In genomic region chr2:191389288-191389687, GRCh38 we compare ENCODE assay signal across 19 cellular contexts.
DNase-seq lines count a peak whose midpoint lies in the region; ATAC-seq, FAIRE-seq and TF ChIP-seq lines count a peak whose summit lies in the region.
"Had no signal": no experiment of that assay in that cellular context is flagged by ENCODE, and none has a peak within 500 bp of the region (broad histone marks: within the 10 kb centered on the region; RNA-seq: fewer than 3 reads in every experiment).

No MANE protein-coding gene starts in this region.

- WGBS in mammary epithelial cell (ENCODE audit: low coverage, missing lambda C conversion rate): 90% methylated on average over 5 of the region's 5 CpGs
- WGBS in HepG2 (ENCODE audit: low lambda C conversion rate): 98% methylated on average over 5 of the region's 5 CpGs
- no CpG with 5 or more reads among the region's 5 CpGs for WGBS in mesendoderm (ENCODE audit: extremely low coverage, insufficient coverage, low lambda C conversion rate)

- H3K79me1 ChIP-seq in mesendoderm (ENCODE audit: low read length): no peaks in the 10 kb centered on the region

- intact Hi-C loops in mammary epithelial cell (cut with micrococcal nuclease) (no loop called here), breast epithelium (cut with DNase I; ENCODE audit: low total_unique reads) (no loop called here), OCI-LY7 (cut with micrococcal nuclease; ENCODE audit: unreplicated experiment) (no loop called here), HepG2 (cut with micrococcal nuclease; ENCODE audit: unreplicated experiment) (no loop called here), upper lobe of right lung (cut with DNase I) (no loop called here)

- POLR2A ChIA-PET in OCI-LY7 (lab: Charles Lee): no interaction called here
- POLR2A ChIA-PET in HepG2 (lab: Yijun Ruan, JAX): no interaction called here

- no peak overlapping the region for H2BK5ac ChIP-seq in mesendoderm (ENCODE audit: low read length)

- H3K36me3 Mint-ChIP-seq in stimulated activated naive B cell treated with anti-CD40 and anti-IgM and Interleukin-4, amounts not matched to agents 10 μg/mL and 1 μg/mL and 100 μg/mL, for 72 hours: peaks cover 5 to 9% of the 10 kb centered on the region in 2 donors
- H3K36me3 Mint-ChIP-seq: CD8-positive, alpha-beta memory T cell had no signal

- H3K27me3 Mint-ChIP-seq in stimulated activated naive B cell treated with anti-CD40 and anti-IgM and Interleukin-4, amounts not matched to agents 10 μg/mL and 1 μg/mL and 100 μg/mL, for 72 hours: no peaks in the 10 kb centered on the region

- H3K27ac ChIP-seq in mammary epithelial cell (ENCODE audit: insufficient read depth, low read depth, low read length): peak overlapping the region; percentile 5
- no peak overlapping the region for H3K27ac ChIP-seq in breast epithelium
- no peak overlapping the region for H3K27ac ChIP-seq in OCI-LY7 (ENCODE audit: low read depth, low read length, poor library complexity, severe bottlenecking)
- no peak overlapping the region for H3K27ac ChIP-seq in HepG2 (ENCODE audit: extremely low read length, insufficient read depth, low read length)
- H3K27ac ChIP-seq in upper lobe of right lung: peak overlapping the region; percentile 7
- H3K27ac ChIP-seq in mesendoderm (ENCODE audit: low read depth, low read length): no peak overlapping the region
- H3K27ac ChIP-seq: BLaER1, HL-60 had no signal

- H3K79me2 ChIP-seq in mammary epithelial cell (ENCODE audit: insufficient read depth, low read length): peaks cover 25% of the 10 kb centered on the region
- H3K79me2 ChIP-seq in OCI-LY7 (ENCODE audit: insufficient read depth, low read depth, low read length): no peaks in the 10 kb centered on the region
- no peaks in the 10 kb centered on the region for H3K79me2 ChIP-seq in HepG2 (ENCODE audit: insufficient read depth, low read length)
- no peaks in the 10 kb centered on the region for H3K79me2 ChIP-seq in mesendoderm (ENCODE audit: control insufficient read depth, insufficient read depth, low read length)

- in situ Hi-C loops in mammary epithelial cell (cut with MboI; ENCODE audit: low sequenced_read_pairs in 2 of 2) (loop anchor here in 1 of 2 donors (10.0 kb wide), 1 partner anchor 224 kb away; no protein-coding TSS in a partner anchor), HepG2 (cut with HindIII; ENCODE audit: extremely low pct_ligation_motif_present, low pct_unique_long_range_greater_than_20kb) (loop anchor here (10.0 kb wide), 1 partner anchor 144 kb away; the partner anchor contains the start of gene MYO1B)

- dilution Hi-C loops in mammary epithelial cell (cut with HindIII; ENCODE audit: low sequenced_read_pairs): no loop called here

- BruUV-seq in mammary epithelial cell (replicated peaks; lab: Mats Ljungman, UMichigan): no TSS peak
- BruUV-seq in OCI-LY7 (replicated peaks; lab: Mats Ljungman, UMichigan): no TSS peak
- no TSS peak for BruUV-seq in HepG2 (replicated peaks; lab: Mats Ljungman, UMichigan)

- H3K36me3 ChIP-seq in mammary epithelial cell (ENCODE audit: insufficient read depth, low read length) (peaks cover 80% of the 10 kb centered on the region), breast epithelium (no peaks in the 10 kb centered on the region), OCI-LY7 (ENCODE audit: insufficient read depth, low read length) (no peaks in the 10 kb centered on the region), HepG2 (replicated peaks in 1 of 2; ENCODE audit: control insufficient read depth in 1 of 2, insufficient read depth in 2 of 2, low read length in 2 of 2) (peaks cover 27 to 89% of the 10 kb centered on the region in 2 experiments), upper lobe of right lung (peaks cover 84% of the 10 kb centered on the region), mesendoderm (ENCODE audit: control insufficient read depth, insufficient read depth, low read length) (peaks cover 3% of the 10 kb centered on the region)
- H3K36me3 ChIP-seq: HAP-1 had no signal

- H4K20me1 ChIP-seq in mammary epithelial cell (ENCODE audit: insufficient read depth, low read length) (no peaks in the 10 kb centered on the region), OCI-LY7 (ENCODE audit: insufficient read depth, low read length) (no peaks in the 10 kb centered on the region), HepG2 (ENCODE audit: insufficient read depth, low read length) (no peaks in the 10 kb centered on the region)
- H4K20me1 ChIP-seq: BLaER1 had no signal

- no peak overlapping the region for H2BK15ac ChIP-seq in mesendoderm (replicated peaks; ENCODE audit: low read depth)

- H2AFZ ChIP-seq in mammary epithelial cell (ENCODE audit: low read depth, low read length) (no peak overlapping the region), OCI-LY7 (ENCODE audit: low read length) (peak overlapping the region; percentile 16; the same call in 1 of the 2 replicates), HepG2 (ENCODE audit: low read length) (no peak overlapping the region)

- no peak overlapping the region for H3K9ac ChIP-seq in mammary epithelial cell (ENCODE audit: insufficient read depth, low read length)
- no peak overlapping the region for H3K9ac ChIP-seq in HepG2 (ENCODE audit: insufficient read depth, low read depth, low read length)
- no peak overlapping the region for H3K9ac ChIP-seq in mesendoderm (ENCODE audit: low read length)
- H3K9ac ChIP-seq: BLaER1 had no signal

- H3K4me3 ChIP-seq in mammary epithelial cell (replicated peaks in 1 of 3; ENCODE audit: insufficient read depth in 1 of 3, low read depth in 2 of 3, low read length in 3 of 3) (no peak overlapping the region), breast epithelium (no peak overlapping the region), OCI-LY7 (ENCODE audit: low read depth, low read length, poor library complexity, severe bottlenecking) (no peak overlapping the region), HepG2 (replicated peaks in 1 of 3; ENCODE audit: insufficient read depth in 1 of 3, low read depth in 2 of 3, low read length in 3 of 3) (no peak overlapping the region), upper lobe of right lung (no peak overlapping the region), mesendoderm (ENCODE audit: low read length) (no peak overlapping the region)
- H3K4me3 ChIP-seq: BLaER1, HAP-1 had no signal

- H3K18ac ChIP-seq in mesendoderm (ENCODE audit: low read length): no peak overlapping the region

- TF ChIP-seq EP300 in HepG2 (IDR thresholded peaks at IDR 0.05; ENCODE audit: low read depth in 2 of 2, low read length in 2 of 2) (no peak), HepG2 (CRISPR knock-in tag; IDR thresholded peaks at IDR 0.05; ENCODE audit: borderline replicate concordance) (no peak)

- H3K23ac ChIP-seq in mesendoderm (ENCODE audit: low read length): no peak overlapping the region

- no peak for DNase-seq in mammary epithelial cell
- DNase-seq in breast epithelium (ENCODE audit: low spot score in 2 of 2): no peak
- no peak for DNase-seq in OCI-LY7 (ENCODE audit: low spot score)
- no peak for DNase-seq in HepG2 (ENCODE audit: low spot score)
- DNase-seq in upper lobe of right lung: no peak
- no peak for DNase-seq in mesendoderm
- DNase-seq in stimulated activated naive B cell treated with anti-CD40 and anti-IgM and Interleukin-4, amounts not matched to agents 10 μg/mL and 1 μg/mL and 100 μg/mL, for 72 hours: no peak
- DNase-seq: 8988T; AML-193; Caco-2; CD8-positive, alpha-beta memory T cell; DND-41; GDM1 had no signal

- H4K8ac ChIP-seq in mesendoderm (ENCODE audit: low read depth, low read length): no peak overlapping the region

- H2AK5ac ChIP-seq in mesendoderm (ENCODE audit: low read length): no peak overlapping the region

- H3K4me2 ChIP-seq in mammary epithelial cell (ENCODE audit: insufficient read depth, low read depth, low read length) (no peak overlapping the region), OCI-LY7 (ENCODE audit: low read length) (no peak overlapping the region), HepG2 (ENCODE audit: low read depth, low read length) (no peak overlapping the region), mesendoderm (ENCODE audit: low read length) (no peak overlapping the region)
- H3K4me2 ChIP-seq: BLaER1 had no signal

- H3K27ac Mint-ChIP-seq in stimulated activated naive B cell treated with anti-CD40 and anti-IgM and Interleukin-4, amounts not matched to agents 10 μg/mL and 1 μg/mL and 100 μg/mL, for 72 hours: no peak overlapping the region
- H3K27ac Mint-ChIP-seq: CD8-positive, alpha-beta memory T cell had no signal

- no peaks in the 10 kb centered on the region for H3K9me2 ChIP-seq in OCI-LY7 (ENCODE audit: insufficient read depth, low read length)

- H3K56ac ChIP-seq in mesendoderm (ENCODE audit: low read length): no peak overlapping the region

- no peak overlapping the region for H3K4ac ChIP-seq in mesendoderm (ENCODE audit: low read depth, low read length)

- no peak overlapping the region for H2BK120ac ChIP-seq in mesendoderm (ENCODE audit: low read depth, low read length)

- H3K4me3 Mint-ChIP-seq in stimulated activated naive B cell treated with anti-CD40 and anti-IgM and Interleukin-4, amounts not matched to agents 10 μg/mL and 1 μg/mL and 100 μg/mL, for 72 hours: no peak overlapping the region
- H3K4me3 Mint-ChIP-seq: CD8-positive, alpha-beta memory T cell had no signal

- H3K4me1 Mint-ChIP-seq in stimulated activated naive B cell treated with anti-CD40 and anti-IgM and Interleukin-4, amounts not matched to agents 10 μg/mL and 1 μg/mL and 100 μg/mL, for 72 hours: peaks cover 0 to 5% of the 10 kb centered on the region in 2 donors
- H3K4me1 Mint-ChIP-seq: CD8-positive, alpha-beta memory T cell had no signal

- H3K4me1 ChIP-seq in mammary epithelial cell (ENCODE audit: insufficient read depth, low read length) (peaks cover 16% of the 10 kb centered on the region), breast epithelium (no peaks in the 10 kb centered on the region), OCI-LY7 (ENCODE audit: insufficient read depth, low read length, poor library complexity, severe bottlenecking) (peaks cover 35% of the 10 kb centered on the region), HepG2 (ENCODE audit: insufficient read depth, low read length) (no peaks in the 10 kb centered on the region), upper lobe of right lung (peaks cover 17% of the 10 kb centered on the region), mesendoderm (ENCODE audit: control insufficient read depth, low read depth, low read length) (no peaks in the 10 kb centered on the region)
- H3K4me1 ChIP-seq: BLaER1, Caco-2, HAP-1 had no signal

- ATAC-seq in HepG2 (no peak), upper lobe of right lung (no peak), HG02885 (IDR thresholded peaks at IDR 0.05; ENCODE audit: poor library complexity, unreplicated experiment) (no peak)
- ATAC-seq in stimulated activated naive B cell treated with anti-CD40 and anti-IgM and Interleukin-4, amounts not matched to agents 10 μg/mL and 1 μg/mL and 100 μg/mL, for 72 hours (replicated peaks): no peak

- CTCF ChIA-PET in mammary epithelial cell (lab: Charles Lee; ENCODE audit: low non-redundant PET) (no interaction called here), OCI-LY7 (lab: Charles Lee; ENCODE audit: unreplicated experiment) (no interaction called here), HepG2 (lab: Yijun Ruan, JAX; ENCODE audit: low intra/inter-chr PET ratio, low total read pairs) (no interaction called here)

- no peak for TF ChIP-seq CTCF in mammary epithelial cell (conservative IDR thresholded peaks at IDR 0.05 in 1 of 2, IDR thresholded peaks at IDR 0.05 in 1 of 2; ENCODE audit: extremely low read depth in 1 of 2, insufficient read depth in 1 of 2, low read depth in 1 of 2, low read length in 2 of 2)
- no peak for TF ChIP-seq CTCF in breast epithelium (IDR thresholded peaks at IDR 0.05)
- no peak for TF ChIP-seq CTCF in OCI-LY7 (conservative IDR thresholded peaks at IDR 0.05; ENCODE audit: low read length)
- TF ChIP-seq CTCF in HepG2 (CRISPR knock-in tag; IDR thresholded peaks at IDR 0.05): no peak
- no peak for TF ChIP-seq CTCF in upper lobe of right lung (IDR thresholded peaks at IDR 0.05)

- FAIRE-seq in HepG2 (lab: Jason Lieb, UNC): no peak
- FAIRE-seq: GM19239, H1 had no signal

- no peaks in the 10 kb centered on the region for H3K9me3 ChIP-seq in mammary epithelial cell (replicated peaks; ENCODE audit: insufficient read depth, low read length)
- H3K9me3 ChIP-seq in breast epithelium: no peaks in the 10 kb centered on the region
- no peaks in the 10 kb centered on the region for H3K9me3 ChIP-seq in OCI-LY7 (ENCODE audit: low read length)
- H3K9me3 ChIP-seq in HepG2 (ENCODE audit: low read length): no peaks in the 10 kb centered on the region
- no peaks in the 10 kb centered on the region for H3K9me3 ChIP-seq in upper lobe of right lung
- H3K9me3 ChIP-seq: BLaER1, Caco-2, HAP-1 had no signal

- H3K27me3 ChIP-seq in mammary epithelial cell (ENCODE audit: insufficient read depth, low read length) (no peaks in the 10 kb centered on the region), breast epithelium (no peaks in the 10 kb centered on the region), HepG2 (ENCODE audit: control insufficient read depth in 1 of 2, insufficient read depth in 2 of 2, low read length in 2 of 2) (no peaks in the 10 kb centered on the region), upper lobe of right lung (no peaks in the 10 kb centered on the region), mesendoderm (ENCODE audit: insufficient read depth, low read length, poor library complexity) (no peaks in the 10 kb centered on the region)
- H3K27me3 ChIP-seq: BLaER1 had no signal

- no peak for TF ChIP-seq RAD21 in HepG2 (CRISPR knock-in tag; IDR thresholded peaks at IDR 0.05)

- TF ChIP-seq POLR2A in breast epithelium (IDR thresholded peaks at IDR 0.05) (no peak), HepG2 (IDR thresholded peaks at IDR 0.05; ENCODE audit: insufficient read depth in 1 of 2, low read depth in 2 of 2, low read length in 2 of 2) (no peak)

- H3K9me3 Mint-ChIP-seq in stimulated activated naive B cell treated with anti-CD40 and anti-IgM and Interleukin-4, amounts not matched to agents 10 μg/mL and 1 μg/mL and 100 μg/mL, for 72 hours: no peaks in the 10 kb centered on the region
- H3K9me3 Mint-ChIP-seq: CD8-positive, alpha-beta memory T cell had no signal

- H4K5ac ChIP-seq in mesendoderm (ENCODE audit: low read length): no peak overlapping the region

Comparison
In these comparisons a context has a peak if more than half of its experiments do, and no peak if none do; other contexts are left out.
1. H3K27ac ChIP-seq: peak in mammary epithelial cell (single experiment) and upper lobe of right lung (single experiment); none in breast epithelium (0 of 2), OCI-LY7 (single experiment), HepG2 (single experiment) and mesendoderm (single experiment).